8 cellular contexts compared by ENCODE assay signal in the genomic region with DNA sequence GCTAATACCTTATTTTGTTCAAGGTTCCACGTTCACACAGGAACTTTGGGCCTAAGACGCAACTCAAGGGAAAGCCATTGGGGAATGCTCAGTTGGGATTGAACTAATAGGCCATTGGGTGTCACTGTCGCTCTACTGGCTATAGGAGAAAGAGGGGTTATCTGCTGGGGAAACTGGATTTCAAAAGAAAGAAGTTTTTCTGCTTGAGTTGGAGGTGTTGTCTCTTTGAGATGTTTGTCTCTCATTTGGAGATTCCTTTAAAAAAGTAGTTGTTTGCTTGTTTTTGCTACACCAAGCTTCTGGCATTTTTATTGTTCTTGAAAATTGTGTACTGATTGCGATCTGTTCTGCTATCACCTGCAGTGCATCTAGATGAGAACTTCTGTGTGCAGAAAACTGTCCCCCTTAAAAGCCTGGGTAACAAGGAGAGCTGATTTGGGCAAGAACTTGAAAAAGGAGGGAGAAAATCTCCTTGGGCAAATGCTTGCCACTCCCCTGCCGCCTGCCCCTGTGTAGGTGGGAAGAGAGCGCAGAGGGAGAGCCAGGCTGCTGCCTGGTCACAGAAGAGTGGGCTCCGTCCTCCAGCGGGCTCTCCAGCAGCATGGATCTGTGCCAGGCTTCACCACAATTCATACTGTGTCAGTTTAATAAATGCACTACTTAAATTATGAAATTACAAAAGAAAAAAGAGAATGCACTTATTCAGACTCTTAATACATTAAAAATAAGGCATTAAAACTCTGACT. TPM values are rescaled to one million over a fixed set of nuclear protein-coding genes. Genes with fewer than 3 reads are reported as not detected.
DNase-seq lines count a peak whose midpoint lies in the region; ATAC-seq, FAIRE-seq and TF ChIP-seq lines count a peak whose summit lies in the region.

No MANE protein-coding gene starts in this region.

- H3K27me3 ChIP-seq in DND-41 (ENCODE audit: insufficient read depth, low read length, poor library complexity) (no peaks in the 10 kb centered on the region), suprapubic skin (no peaks in the 10 kb centered on the region)

- H3K9ac ChIP-seq in DND-41 (ENCODE audit: low read depth, low read length) = no peak overlapping the region

- peaks cover 20% of the 10 kb centered on the region for H3K36me3 Mint-ChIP-seq in stimulated activated memory B cell treated with anti-CD40 and anti-IgM and Interleukin-4, amounts not matched to agents 10 μg/mL and 1 μg/mL and 100 μg/mL, for 72 hours

- no peak for TF ChIP-seq EP300 in suprapubic skin (IDR thresholded peaks at IDR 0.05)

- in situ Hi-C loops in SK-MEL-5 (cut with HindIII; ENCODE audit: low pct_unique_long_range_greater_than_20kb, low sequenced_read_pairs) = no loop called here

- DNase-seq in DND-41 (peak; percentile 48), M059J (ENCODE audit: low read depth) (peak; percentile 63), SK-MEL-5 (ENCODE audit: low read depth, low spot score) (peak; percentile 46), fibroblast of villous mesenchyme (ENCODE audit: low read depth) (peak; percentile 29), suprapubic skin (ENCODE audit: low spot score in 2 of 2) (no peak), UCSD-AML1 (lab: John Stamatoyannopoulos, UW; ENCODE audit: unreplicated experiment) (no peak), GM19239 (ENCODE audit: insufficient read length, low spot score) (no peak)

- H3K27me3 Mint-ChIP-seq in stimulated activated memory B cell treated with anti-CD40 and anti-IgM and Interleukin-4, amounts not matched to agents 10 μg/mL and 1 μg/mL and 100 μg/mL, for 72 hours = no peaks in the 10 kb centered on the region

- 65% methylated on average over 8 of the region's 8 CpGs for WGBS in suprapubic skin

- H3K36me3 ChIP-seq in DND-41 (ENCODE audit: insufficient read depth, low read length) (no peaks in the 10 kb centered on the region), suprapubic skin (no peaks in the 10 kb centered on the region)

- H3K27ac ChIP-seq in DND-41 (ENCODE audit: low read length) (peak overlapping the region; percentile 40), suprapubic skin (no peak overlapping the region)

- peak; percentile 74 for TF ChIP-seq CTCF in DND-41 (IDR thresholded peaks at IDR 0.05; ENCODE audit: borderline replicate concordance, extremely low read depth, low read length, poor library complexity, severe bottlenecking)
- peak; percentile 55 for TF ChIP-seq CTCF in fibroblast of villous mesenchyme (IDR thresholded peaks at IDR 0.05; ENCODE audit: insufficient read depth, low read depth, low read length)
- peak; percentile 21 to 47 for TF ChIP-seq CTCF in suprapubic skin (IDR thresholded peaks at IDR 0.05)

- H3K4me1 Mint-ChIP-seq in stimulated activated memory B cell treated with anti-CD40 and anti-IgM and Interleukin-4, amounts not matched to agents 10 μg/mL and 1 μg/mL and 100 μg/mL, for 72 hours = peaks cover 76% of the 10 kb centered on the region

- no peaks in the 10 kb centered on the region for H3K9me3 Mint-ChIP-seq in stimulated activated memory B cell treated with anti-CD40 and anti-IgM and Interleukin-4, amounts not matched to agents 10 μg/mL and 1 μg/mL and 100 μg/mL, for 72 hours

- no peak for TF ChIP-seq POLR2A in suprapubic skin (IDR thresholded peaks at IDR 0.05)

- H3K4me3 Mint-ChIP-seq in stimulated activated memory B cell treated with anti-CD40 and anti-IgM and Interleukin-4, amounts not matched to agents 10 μg/mL and 1 μg/mL and 100 μg/mL, for 72 hours = no peak overlapping the region

- H3K9me3 ChIP-seq in DND-41 (ENCODE audit: insufficient read depth, low read length, severe bottlenecking) (no peaks in the 10 kb centered on the region), suprapubic skin (no peaks in the 10 kb centered on the region)

- H4K20me1 ChIP-seq in DND-41 (ENCODE audit: insufficient read depth, low read length) = peaks cover 16% of the 10 kb centered on the region; the same call in 1 of the 2 replicates

- no peak overlapping the region for H3K4me2 ChIP-seq in DND-41 (ENCODE audit: insufficient read depth, low read length)

- H3K27ac Mint-ChIP-seq in stimulated activated memory B cell treated with anti-CD40 and anti-IgM and Interleukin-4, amounts not matched to agents 10 μg/mL and 1 μg/mL and 100 μg/mL, for 72 hours = no peak overlapping the region

- FAIRE-seq in GM19239 (lab: Jason Lieb, UNC) = no peak

- no peak for ATAC-seq in DND-41 (ENCODE audit: insufficient read depth, low read depth)
- no peak for ATAC-seq in stimulated activated memory B cell treated with anti-CD40 and anti-IgM and Interleukin-4, amounts not matched to agents 10 μg/mL and 1 μg/mL and 100 μg/mL, for 72 hours

- H3K79me2 ChIP-seq in DND-41 (ENCODE audit: insufficient read depth, low read length) = peaks cover 81% of the 10 kb centered on the region

- H3K4me3 ChIP-seq in DND-41 (ENCODE audit: low read depth in 1 of 2, low read length in 2 of 2) = no peak overlapping the region
- no peak overlapping the region for H3K4me3 ChIP-seq in fibroblast of villous mesenchyme (ENCODE audit: low read depth, low read length)
- no peak overlapping the region for H3K4me3 ChIP-seq in suprapubic skin

- peaks cover 62% of the 10 kb centered on the region for H3K4me1 ChIP-seq in DND-41 (ENCODE audit: insufficient read depth, low read length)
- H3K4me1 ChIP-seq in suprapubic skin = peaks cover 75% of the 10 kb centered on the region

- no peak overlapping the region for H2AFZ ChIP-seq in DND-41 (ENCODE audit: low read depth, low read length)

RNA-seq across cellular contexts. Expression of gene PEX14, which starts 39.9 kb away (rescaled TPM):
- total RNA-seq in M059J (2014; rRNA removed; shearing (Covaris generic)) = 21.4 and 27.1 TPM in 2 replicates
- total RNA-seq in SK-MEL-5 (2014; rRNA removed; shearing (Covaris generic)) = 9.7 and 14.4 TPM in 2 replicates
- 13.1 and 13.3 TPM in 2 replicates for polyA plus RNA-seq in SK-MEL-5 (2015; cell fraction: cytosol; rRNA removed)
- polyA plus RNA-seq in SK-MEL-5 (2015; cell fraction: nucleus; rRNA removed) = 9.3 and 12.1 TPM in 2 replicates
- total RNA-seq in fibroblast of villous mesenchyme = 17.3 and 18.7 TPM in 2 replicates
- total RNA-seq in suprapubic skin = 10 to 100 TPM; 14.6 to 19.0 (median 17.6) TPM

RNA-seq across cellular contexts. Expression of gene DFFA, which starts 42.3 kb away (rescaled TPM):
- 24.7 and 36.6 TPM in 2 replicates for total RNA-seq in M059J (2014; rRNA removed; shearing (Covaris generic))
- total RNA-seq in SK-MEL-5 (2014; rRNA removed; shearing (Covaris generic)) = 43.1 and 43.9 TPM in 2 replicates
- 35.5 and 39.7 TPM in 2 replicates for polyA plus RNA-seq in SK-MEL-5 (2015; cell fraction: cytosol; rRNA removed)
- 10.5 and 10.6 TPM in 2 replicates for polyA plus RNA-seq in SK-MEL-5 (2015; cell fraction: nucleus; rRNA removed)
- 28.7 and 52.2 TPM in 2 replicates for total RNA-seq in fibroblast of villous mesenchyme
- 10 to 100 TPM; 16.4 to 21.3 (median 20.2) TPM for total RNA-seq in suprapubic skin

Comparison
In these comparisons a context has a peak if more than half of its experiments do, and no peak if none do; other contexts are left out.
1. DNase-seq: peak in DND-41 (single experiment), M059J (single experiment), SK-MEL-5 (single experiment) and fibroblast of villous mesenchyme (single experiment); none in suprapubic skin (0 of 2), UCSD-AML1 (single experiment) and GM19239 (single experiment).
2. Peak in every context shown above with its lines, with median percentiles within 50 percentile points of each other: CTCF ChIP-seq.